Comparison of ENCODE assay signal across 19 cellular contexts in genomic region chr4:113617195-113617594, GRCh38.
"Had no signal": no experiment of that assay in that cellular context is flagged by ENCODE, and none has a peak within 500 bp of the region (broad histone marks: within the 10 kb centered on the region; RNA-seq: fewer than 3 reads in every experiment).

No MANE protein-coding gene starts in this region.

- H3K4me3 Mint-ChIP-seq: T-cell had no signal

- H3K27me3 Mint-ChIP-seq: naive thymus-derived CD4-positive, alpha-beta T cell; T-cell had no signal

- H3K36me3 ChIP-seq: ascending aorta, ovary, sigmoid colon, tibial nerve, uterus had no signal

- H3K4me3 ChIP-seq: ascending aorta, mucosa of descending colon, ovary, sigmoid colon, tibial nerve, uterus had no signal

- H3K27ac ChIP-seq: ascending aorta, ovary, sigmoid colon had no signal

- H3K4me1 ChIP-seq: uterus had no signal

- DNase-seq: activated CD4-positive, alpha-beta T cell treated with anti-CD3 and anti-CD28 coated beads for 1 hour; activated CD8-positive, alpha-beta memory T cell treated with anti-CD3 and anti-CD28 coated beads for 24 hours; activated CD8-positive, alpha-beta memory T cell treated with anti-CD3 and anti-CD28 coated beads, Interleukin-2, amount 50 U/mL, for 48 hours; activated effector memory CD4-positive, alpha-beta T cell treated with Interleukin-2 at 50 U/mL for 16 hours; activated naive CD4-positive, alpha-beta T cell treated with anti-CD3 and anti-CD28 coated beads, Interleukin-2, amount 50 U/mL, for 16 hours; activated T-cell treated with anti-CD3 and anti-CD28 coated beads, Interleukin-2, amount 50 U/mL, for 48 hours; cortex of kidney; erythroblast; head of caudate nucleus; mesenchymal stem cell; mucosa of descending colon; ovary; sigmoid colon; stimulated activated CD4-positive, alpha-beta T cell treated with anti-CD3 and anti-CD28 coated beads, Interleukin-4, amount 100 ng/mL, for 4 hours; T-cell; uterus had no signal

- H3K9me3 ChIP-seq: ascending aorta, mucosa of descending colon, ovary, sigmoid colon, tibial nerve, uterus had no signal

- H3K9me3 Mint-ChIP-seq: naive thymus-derived CD4-positive, alpha-beta T cell; T-cell had no signal

- H3K27me3 ChIP-seq: ascending aorta, ovary, sigmoid colon, tibial nerve, uterus had no signal
